In the genomic region with DNA sequence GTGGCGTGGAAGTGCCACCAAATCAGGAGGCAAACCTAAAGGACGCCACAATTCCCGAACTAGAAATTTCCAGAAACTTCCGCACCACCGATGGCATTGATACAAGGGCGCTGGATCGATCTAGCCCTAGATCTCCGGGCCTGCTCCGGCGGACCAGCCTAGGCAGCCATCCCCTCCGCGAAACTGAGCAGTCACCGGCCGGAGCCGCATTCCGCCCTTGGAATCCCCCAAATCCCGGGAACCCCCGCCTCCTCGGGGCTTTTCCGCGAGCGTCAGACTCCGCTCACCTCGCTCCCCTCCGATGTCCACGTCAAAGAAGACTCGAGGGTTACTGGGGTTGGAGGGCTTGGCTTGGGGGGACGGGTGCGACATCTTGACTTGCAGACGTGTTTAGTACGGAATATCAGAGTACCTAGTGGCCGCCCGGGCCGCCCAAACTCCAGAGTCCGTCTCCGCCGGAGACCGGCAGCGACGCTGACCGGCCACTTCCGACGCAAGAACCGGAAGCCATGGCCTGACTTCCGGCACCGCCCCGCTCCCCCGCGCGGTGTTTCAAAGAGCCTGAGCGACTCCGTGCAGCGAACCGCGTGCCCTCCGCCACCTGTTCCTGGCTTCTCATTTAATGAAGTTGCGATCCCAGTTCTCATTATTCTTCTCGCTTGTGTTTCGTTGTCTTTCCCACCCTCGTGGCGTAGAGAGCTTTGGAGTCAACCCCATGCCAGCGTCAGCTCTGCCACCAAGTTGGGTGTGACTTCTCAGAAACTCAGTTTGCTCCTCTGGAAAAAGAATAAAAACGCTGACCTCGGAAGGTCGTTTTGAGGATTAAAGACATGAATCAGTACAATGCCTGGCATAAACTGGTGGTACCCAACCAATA, we compare ENCODE assay signal across 8 cellular contexts. TPM values are rescaled to one million over a fixed set of nuclear protein-coding genes. Genes with fewer than 3 reads are reported as not detected.
DNase-seq lines count a peak whose midpoint lies in the region; ATAC-seq and TF ChIP-seq lines count a peak whose summit lies in the region.

A gene (minus strand): TSS at position 480 of the 877 bp plus-strand sequence. CDS start 108 bp downstream, at position 372.

- peaks cover 32% of the 10 kb centered on the region for H3K36me3 ChIP-seq in endodermal cell (ENCODE audit: control insufficient read depth, insufficient read depth, low read length)
- H3K36me3 ChIP-seq in mesendoderm (ENCODE audit: control insufficient read depth, insufficient read depth, low read length), result peaks cover 3% of the 10 kb centered on the region

- H3K9ac ChIP-seq in endodermal cell (ENCODE audit: extremely low read depth, low read length, poor library complexity, severe bottlenecking), result peak within 1 kb of the TSS; percentile 87
- H3K9ac ChIP-seq in mesendoderm (ENCODE audit: low read length), result peak within 1 kb of the TSS; percentile 77

- no peak within 1 kb of the TSS for H3K23ac ChIP-seq in mesendoderm (ENCODE audit: low read length)

- H3K9me3 Mint-ChIP-seq in endodermal cell, result no peaks in the 10 kb centered on the region

- H4K8ac ChIP-seq in mesendoderm (ENCODE audit: low read depth, low read length), result peak within 1 kb of the TSS; percentile 82

- H3K79me2 ChIP-seq in mesendoderm (ENCODE audit: control insufficient read depth, insufficient read depth, low read length), result peaks cover 9% of the 10 kb centered on the region

- peak within 1 kb of the TSS; percentile 91 for H3K56ac ChIP-seq in mesendoderm (ENCODE audit: low read length)

- peak; percentile 98 for ATAC-seq in GM21360 (IDR thresholded peaks at IDR 0.05; ENCODE audit: unreplicated experiment)

- DNase-seq in COLO829 (ENCODE audit: low spot score) (peak; percentile 92), HT-29 (ENCODE audit: low spot score) (peak; percentile 86), NOMO-1 treated with DMSO at 0.1 percent for 48 hours (lab: John Stamatoyannopoulos, UW; ENCODE audit: unreplicated experiment) (peak; percentile 77), endodermal cell (peak; percentile 93), mesendoderm (peak; percentile 89)
- DNase-seq in activated CD8-positive, alpha-beta memory T cell treated with anti-CD3 and anti-CD28 coated beads, Interleukin-2, amount 50 U/mL, for 1 hour (ENCODE audit: extremely low read depth), result peak; percentile 25
- DNase-seq in stimulated activated CD8-positive, alpha-beta memory T cell treated with anti-CD3 and anti-CD28 coated beads, Interleukin-12 subunit alpha, Interleukin-12 subunit beta, amount 100 ng/mL, for 4 hours (ENCODE audit: low read depth), result peak; percentile 79

- H2BK15ac ChIP-seq in mesendoderm (replicated peaks; ENCODE audit: low read depth), result no peak within 1 kb of the TSS

- H3K27me3 Mint-ChIP-seq in endodermal cell (ENCODE audit: insufficient read depth), result peaks cover 6% of the 10 kb centered on the region

- H3K27me3 ChIP-seq in endodermal cell (ENCODE audit: control insufficient read depth, insufficient read depth, low read length, poor library complexity, severe bottlenecking) (peaks cover 5% of the 10 kb centered on the region), mesendoderm (ENCODE audit: insufficient read depth, low read length, poor library complexity) (no peaks in the 10 kb centered on the region)

- peak within 1 kb of the TSS; percentile 82 for H3K4me2 ChIP-seq in mesendoderm (ENCODE audit: low read length)

- H3K4me3 ChIP-seq in endodermal cell (ENCODE audit: low read length) (peak within 1 kb of the TSS; percentile 97), mesendoderm (ENCODE audit: low read length) (peak within 1 kb of the TSS; percentile 82)

- no peaks in the 10 kb centered on the region for H3K9me3 ChIP-seq in endodermal cell (ENCODE audit: control insufficient read depth, low read length)

- H3K4me1 Mint-ChIP-seq in endodermal cell, result peaks cover 4% of the 10 kb centered on the region

- H4K5ac ChIP-seq in mesendoderm (ENCODE audit: low read length), result no peak within 1 kb of the TSS

- H3K4me3 Mint-ChIP-seq in endodermal cell, result peak within 1 kb of the TSS; percentile 83

- WGBS in endodermal cell (ENCODE audit: insufficient coverage in 1 of 2, insufficient read length in 1 of 2), 2 experiments, result 1 to 2% methylated on average over 25 to 65 of the region's 65 CpGs
- WGBS in mesendoderm (ENCODE audit: extremely low coverage, insufficient coverage, low lambda C conversion rate), result no CpG with 5 or more reads among the region's 65 CpGs

- H2BK5ac ChIP-seq in mesendoderm (ENCODE audit: low read length), result no peak within 1 kb of the TSS

- H3K27ac ChIP-seq in endodermal cell (ENCODE audit: low read depth, low read length), result peak within 1 kb of the TSS; percentile 81
- H3K27ac ChIP-seq in mesendoderm (ENCODE audit: low read depth, low read length), result peak within 1 kb of the TSS; percentile 36

- peak within 1 kb of the TSS; percentile 82 for H3K4ac ChIP-seq in mesendoderm (ENCODE audit: low read depth, low read length)

- peaks cover 8% of the 10 kb centered on the region for H3K79me1 ChIP-seq in mesendoderm (ENCODE audit: low read length)

- peaks cover 31% of the 10 kb centered on the region for H3K36me3 Mint-ChIP-seq in endodermal cell (ENCODE audit: low read depth)

- H2AK5ac ChIP-seq in mesendoderm (ENCODE audit: low read length), result no peak within 1 kb of the TSS

- H3K4me1 ChIP-seq in endodermal cell (ENCODE audit: control insufficient read depth, insufficient read depth, low read length) (no peaks in the 10 kb centered on the region), mesendoderm (ENCODE audit: control insufficient read depth, low read depth, low read length) (no peaks in the 10 kb centered on the region)

- TF ChIP-seq CTCF in endodermal cell (conservative IDR thresholded peaks at IDR 0.05), result no peak

- no peak within 1 kb of the TSS for H2BK120ac ChIP-seq in mesendoderm (ENCODE audit: low read depth, low read length)

- peak within 1 kb of the TSS; percentile 96 for H3K27ac Mint-ChIP-seq in endodermal cell

- H3K18ac ChIP-seq in mesendoderm (ENCODE audit: low read length), result peak within 1 kb of the TSS; percentile 81

RNA-seq across cellular contexts. Expression of the gene that starts here (rescaled TPM):
- total RNA-seq in HT-29 (2014; rRNA removed; shearing (Covaris generic)), result 10.5 and 10.6 TPM in 2 replicates
- 10 to 100 TPM; 38.9 to 40.3 TPM for total RNA-seq in endodermal cell
- 43.0 TPM for polyA plus RNA-seq in endodermal cell (2013, experiment 1 of 2)
- polyA plus RNA-seq in endodermal cell (2013, experiment 2 of 2), result 40.4 TPM
- 60.3 TPM for polyA plus RNA-seq in mesendoderm (2013, experiment 1 of 2)
- 60.1 TPM for polyA plus RNA-seq in mesendoderm (2013, experiment 2 of 2)

Comparison
In these comparisons a context has a peak if more than half of its experiments do, and no peak if none do; other contexts are left out.
1. Peak in every context shown above with its lines: DNase-seq, ATAC-seq, H3K4me3 ChIP-seq and H3K27ac ChIP-seq.
2. DNase-seq: peak in every context shown above with its lines; median percentile 93 in endodermal cell; 92 in COLO829; 89 in mesendoderm; 86 in HT-29; 79 in stimulated activated CD8-positive, alpha-beta memory T cell treated with anti-CD3 and anti-CD28 coated beads, Interleukin-12 subunit alpha, Interleukin-12 subunit beta, amount 100 ng/mL, for 4 hours; 77 in NOMO-1 treated with DMSO at 0.1 percent for 48 hours; 25 in activated CD8-positive, alpha-beta memory T cell treated with anti-CD3 and anti-CD28 coated beads, Interleukin-2, amount 50 U/mL, for 1 hour.